ENCODE assay signal across 13 cellular contexts in genomic region chr3:31105011-31105410, GRCh38.
"Had no signal": no experiment of that assay in that cellular context is flagged by ENCODE, and none has a peak within 500 bp of the region (broad histone marks: within the 10 kb centered on the region; RNA-seq: fewer than 3 reads in every experiment).

No MANE protein-coding gene starts in this region.

- H3K4me3 ChIP-seq: dorsolateral prefrontal cortex, heart left ventricle, left ventricle myocardium inferior, sigmoid colon, testis, upper lobe of right lung had no signal

- H3K36me3 ChIP-seq: heart left ventricle, left ventricle myocardium inferior, sigmoid colon, upper lobe of right lung had no signal

- H3K4me1 ChIP-seq: left ventricle myocardium inferior, sigmoid colon, testis, upper lobe of right lung had no signal

- H3K27me3 ChIP-seq: heart left ventricle, sigmoid colon, testis, upper lobe of right lung had no signal

- H3K9me3 ChIP-seq: sigmoid colon, testis, upper lobe of right lung had no signal

- ATAC-seq: activated CD8-positive, alpha-beta T cell treated with anti-CD3 and anti-CD28 coated beads, Interleukin-2, amount 10 ng/mL, durations not matched to agents 7 days and 5 days; stimulated activated naive CD8-positive, alpha-beta T cell treated with anti-CD3 and anti-CD28 coated beads, Interleukin-15, amount 100 ng/mL, for 72 hours; WTC11 had no signal

- DNase-seq: activated CD8-positive, alpha-beta memory T cell treated with anti-CD3 and anti-CD28 coated beads, Interleukin-2, amount 50 U/mL, for 48 hours; activated CD8-positive, alpha-beta T cell treated with anti-CD3 and anti-CD28 coated beads, Interleukin-2, amount 10 ng/mL, durations not matched to agents 7 days and 5 days; activated naive CD4-positive, alpha-beta T cell treated with anti-CD3 and anti-CD28 coated beads, Interleukin-2, amount 10 ng/mL, durations not matched to agents 7 days and 5 days; dorsolateral prefrontal cortex; heart left ventricle; islet precursor cell; left ventricle myocardium inferior; nephron progenitor cell; sigmoid colon; stimulated activated naive CD8-positive, alpha-beta T cell treated with anti-CD3 and anti-CD28 coated beads, Interleukin-15, amount 100 ng/mL, for 72 hours; testis; upper lobe of right lung had no signal

- H3K27ac ChIP-seq: dorsolateral prefrontal cortex, heart left ventricle, left ventricle myocardium inferior, sigmoid colon, testis, upper lobe of right lung had no signal
